Comparison of ENCODE assay signal across 22 cellular contexts in the genomic region with DNA sequence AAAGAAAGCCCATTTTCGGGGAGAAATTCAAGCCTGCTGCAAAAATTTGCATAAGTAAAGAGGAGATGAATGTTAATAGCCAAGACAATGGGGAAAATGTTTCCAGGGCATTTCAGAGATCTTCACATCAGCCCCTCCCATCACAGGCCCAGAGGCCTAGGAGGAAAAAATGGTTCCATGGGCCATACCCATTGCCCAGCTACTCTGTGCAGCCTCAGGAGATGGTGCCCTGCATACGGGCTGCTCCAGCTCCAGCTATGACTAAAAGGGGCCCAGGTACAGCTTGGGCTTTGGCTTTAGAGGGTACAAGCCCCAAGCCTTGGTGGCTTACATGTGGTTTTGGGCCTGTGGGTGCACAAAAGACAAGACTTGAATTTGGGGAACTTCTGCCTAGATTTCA.
A peak's percentile ranks its signal among the peaks of the same experiment; 100 is the strongest.
DNase-seq lines count a peak whose midpoint lies in the region; ATAC-seq, FAIRE-seq and TF ChIP-seq lines count a peak whose summit lies in the region.
"Had no signal": no experiment of that assay in that cellular context is flagged by ENCODE, and none has a peak within 500 bp of the region (broad histone marks: within the 10 kb centered on the region; RNA-seq: fewer than 3 reads in every experiment).

No MANE protein-coding gene starts in this region.

- H3K27ac Mint-ChIP-seq in astrocyte (ENCODE audit: unreplicated experiment), result no peak overlapping the region
- H3K27ac Mint-ChIP-seq in T-cell, result no peak overlapping the region
- H3K27ac Mint-ChIP-seq: B cell; CD4-positive, alpha-beta T cell; CD8-positive, alpha-beta T cell had no signal

- intact Hi-C loops in breast epithelium (cut with DNase I; ENCODE audit: low total_unique reads), result no loop called here

- H3K4me2 ChIP-seq in astrocyte (ENCODE audit: low read length) (no peak overlapping the region), mesendoderm (ENCODE audit: low read length) (no peak overlapping the region)
- H3K4me2 ChIP-seq: BLaER1 treated with 17β-estradiol and CSF1 and Interleukin-3, amounts not matched to agents 10 nM and 100 nM had no signal

- TF ChIP-seq POLR2A in breast epithelium (IDR thresholded peaks at IDR 0.05), result no peak

- no peaks in the 10 kb centered on the region for H4K20me1 ChIP-seq in astrocyte (ENCODE audit: insufficient read depth, low read length)
- H4K20me1 ChIP-seq: BLaER1 treated with 17β-estradiol and CSF1 and Interleukin-3, amounts not matched to agents 10 nM and 100 nM had no signal

- H3K4ac ChIP-seq in mesendoderm (ENCODE audit: low read depth, low read length), result no peak overlapping the region

- DNase-seq in astrocyte (ENCODE audit: low read depth), result no peak
- peak; percentile 3 for DNase-seq in mesendoderm
- no peak for DNase-seq in T-cell
- no peak for DNase-seq in breast epithelium (ENCODE audit: low spot score in 2 of 2)
- DNase-seq in NCI-H345 (lab: John Stamatoyannopoulos, UW), result no peak
- DNase-seq: 8988T; AML-193; Caco-2; Calu3; CD4-positive, alpha-beta T cell; CD8-positive, alpha-beta T cell; DMS79 treated with DMSO at 0.1 percent for 48 hours; GF-D8 had no signal

- ATAC-seq in T-cell (replicated peaks in 1 of 4), result no peak
- ATAC-seq: CD8-positive, alpha-beta T cell had no signal

- H2BK5ac ChIP-seq in mesendoderm (ENCODE audit: low read length), result no peak overlapping the region

- H3K27ac ChIP-seq in HEK293 (ENCODE audit: extremely low read depth, low read depth, low read length) (no peak overlapping the region), astrocyte (ENCODE audit: low read depth, low read length) (no peak overlapping the region), mesendoderm (ENCODE audit: low read depth, low read length) (no peak overlapping the region), breast epithelium (no peak overlapping the region)
- H3K27ac ChIP-seq: BLaER1 treated with 17β-estradiol and CSF1 and Interleukin-3, amounts not matched to agents 10 nM and 100 nM; C4-2B had no signal

- peak; percentile 13 for FAIRE-seq in astrocyte (lab: Jason Lieb, UNC)
- FAIRE-seq: A204.1, D721Med, G401.6, GM12891, GM19239 had no signal

- no peak overlapping the region for H3K56ac ChIP-seq in mesendoderm (ENCODE audit: low read length)

- H3K4me1 Mint-ChIP-seq in astrocyte (ENCODE audit: low read depth, unreplicated experiment) (no peaks in the 10 kb centered on the region), T-cell (no peaks in the 10 kb centered on the region)
- H3K4me1 Mint-ChIP-seq: B cell had no signal

- no peak overlapping the region for H2BK120ac ChIP-seq in mesendoderm (ENCODE audit: low read depth, low read length)

- H3K9me3 Mint-ChIP-seq in astrocyte (ENCODE audit: unreplicated experiment) (no peaks in the 10 kb centered on the region), T-cell (peaks cover 12 to 17% (median 15%) of the 10 kb centered on the region in 3 donors)

- no peaks in the 10 kb centered on the region for H3K79me2 ChIP-seq in astrocyte (ENCODE audit: insufficient read depth, low read length)
- no peaks in the 10 kb centered on the region for H3K79me2 ChIP-seq in mesendoderm (ENCODE audit: control insufficient read depth, insufficient read depth, low read length)

- CTCF ChIA-PET in HEK293 (lab: Yijun Ruan, JAX) (no interaction called here), T-cell (lab: Charles Lee) (no interaction called here)

- H3K9ac ChIP-seq in astrocyte (ENCODE audit: low read length) (no peak overlapping the region), mesendoderm (ENCODE audit: low read length) (no peak overlapping the region)
- H3K9ac ChIP-seq: BLaER1 treated with 17β-estradiol and CSF1 and Interleukin-3, amounts not matched to agents 10 nM and 100 nM had no signal

- H2BK15ac ChIP-seq in mesendoderm (replicated peaks; ENCODE audit: low read depth), result no peak overlapping the region

- no peaks in the 10 kb centered on the region for H3K36me3 Mint-ChIP-seq in astrocyte (ENCODE audit: low read depth, unreplicated experiment)
- no peaks in the 10 kb centered on the region for H3K36me3 Mint-ChIP-seq in T-cell
- H3K36me3 Mint-ChIP-seq: CD8-positive, alpha-beta T cell had no signal

- H3K36me3 ChIP-seq in HEK293 (ENCODE audit: control insufficient read depth in 2 of 2, insufficient read depth in 1 of 2, low read length in 2 of 2) (no peaks in the 10 kb centered on the region), astrocyte (ENCODE audit: insufficient read depth, low read length) (no peaks in the 10 kb centered on the region), mesendoderm (ENCODE audit: control insufficient read depth, insufficient read depth, low read length) (no peaks in the 10 kb centered on the region), breast epithelium (no peaks in the 10 kb centered on the region)

- H4K5ac ChIP-seq in mesendoderm (ENCODE audit: low read length), result no peak overlapping the region

- H4K8ac ChIP-seq in mesendoderm (ENCODE audit: low read depth, low read length), result no peak overlapping the region

- no peaks in the 10 kb centered on the region for H3K27me3 ChIP-seq in astrocyte (ENCODE audit: insufficient read depth, low read length)
- H3K27me3 ChIP-seq in mesendoderm (ENCODE audit: insufficient read depth, low read length, poor library complexity), result no peaks in the 10 kb centered on the region
- peaks cover 0 to 26% of the 10 kb centered on the region in 2 donors for H3K27me3 ChIP-seq in breast epithelium
- H3K27me3 ChIP-seq: BLaER1 treated with 17β-estradiol and CSF1 and Interleukin-3, amounts not matched to agents 10 nM and 100 nM had no signal

- H3K4me3 ChIP-seq in HEK293 (ENCODE audit: low read depth, low read length), result no peak overlapping the region
- H3K4me3 ChIP-seq in astrocyte (ENCODE audit: insufficient read depth, low read depth, low read length), result no peak overlapping the region
- H3K4me3 ChIP-seq in mesendoderm (ENCODE audit: low read length), result no peak overlapping the region
- no peak overlapping the region for H3K4me3 ChIP-seq in breast epithelium

- no CpG with 5 or more reads among the region's 2 CpGs for WGBS in mesendoderm (ENCODE audit: extremely low coverage, insufficient coverage, low lambda C conversion rate)

- H3K79me1 ChIP-seq in mesendoderm (ENCODE audit: low read length), result no peaks in the 10 kb centered on the region

- no peak overlapping the region for H2AK5ac ChIP-seq in mesendoderm (ENCODE audit: low read length)

- H2AFZ ChIP-seq in astrocyte (ENCODE audit: low read depth, low read length), result no peak overlapping the region

- H3K4me1 ChIP-seq in HEK293 (ENCODE audit: control insufficient read depth, insufficient read depth, low read length) (no peaks in the 10 kb centered on the region), astrocyte (ENCODE audit: insufficient read depth, low read length) (no peaks in the 10 kb centered on the region), mesendoderm (ENCODE audit: control insufficient read depth, low read depth, low read length) (no peaks in the 10 kb centered on the region), breast epithelium (no peaks in the 10 kb centered on the region)
- H3K4me1 ChIP-seq: BLaER1 treated with 17β-estradiol and CSF1 and Interleukin-3, amounts not matched to agents 10 nM and 100 nM; Caco-2 had no signal

- POLR2A ChIA-PET in HEK293 (lab: Yijun Ruan, JAX) (no interaction called here), T-cell (lab: Charles Lee) (no interaction called here)

- H3K4me3 Mint-ChIP-seq in astrocyte (ENCODE audit: unreplicated experiment), result no peak overlapping the region
- no peak overlapping the region for H3K4me3 Mint-ChIP-seq in T-cell
- H3K4me3 Mint-ChIP-seq: B cell; CD4-positive, alpha-beta T cell; CD8-positive, alpha-beta T cell had no signal

- no peak for TF ChIP-seq CTCF in HEK293 (tag by site-specific recombination; IDR thresholded peaks at IDR 0.05)
- no peak for TF ChIP-seq CTCF in astrocyte (IDR thresholded peaks at IDR 0.05; ENCODE audit: insufficient read depth, low read depth, low read length)
- TF ChIP-seq CTCF in breast epithelium (IDR thresholded peaks at IDR 0.05), result no peak

- H3K18ac ChIP-seq in mesendoderm (ENCODE audit: low read length), result no peak overlapping the region

- no peaks in the 10 kb centered on the region; the same call in none of the 2 replicates for H3K9me3 ChIP-seq in HEK293 (ENCODE audit: control insufficient read depth, insufficient read depth, low read depth, low read length)
- H3K9me3 ChIP-seq in astrocyte (ENCODE audit: insufficient read depth, low read depth, low read length), result peaks cover 2% of the 10 kb centered on the region
- peaks cover 12 to 57% of the 10 kb centered on the region in 2 donors for H3K9me3 ChIP-seq in breast epithelium

- H3K23ac ChIP-seq in mesendoderm (ENCODE audit: low read length), result no peak overlapping the region

- H3K27me3 Mint-ChIP-seq in astrocyte (ENCODE audit: low read depth, unreplicated experiment) (no peaks in the 10 kb centered on the region), T-cell (peaks cover 3 to 11% of the 10 kb centered on the region in 2 donors)
- H3K27me3 Mint-ChIP-seq: B cell; CD4-positive, alpha-beta T cell had no signal

TF ChIP-seq in HEK293, 187 proteins besides CTCF, POLR2A, EP300 and RAD21:
- TF ChIP-seq TRIM28 (IDR thresholded peaks at IDR 0.05; ENCODE audit: borderline replicate concordance, low read length), result peak; percentile 78; the same call in 1 of the 2 replicates
- TF ChIP-seq HOXA7 (CRISPR knock-in tag; IDR thresholded peaks at IDR 0.05; ENCODE audit: borderline replicate concordance), result no peak
- TF ChIP-seq ZNF785 (tag by site-specific recombination; IDR thresholded peaks at IDR 0.05), result no peak
- peak; percentile 83 for TF ChIP-seq SETDB1 (IDR thresholded peaks at IDR 0.05; ENCODE audit: insufficient read length, low read length)
- peak; percentile 88 for TF ChIP-seq ZNF585B (tag by site-specific recombination; IDR thresholded peaks at IDR 0.05)
TF ChIP-seq in HEK293: peak in this region for 3.
